8 cellular contexts compared by ENCODE assay signal in the genomic region with DNA sequence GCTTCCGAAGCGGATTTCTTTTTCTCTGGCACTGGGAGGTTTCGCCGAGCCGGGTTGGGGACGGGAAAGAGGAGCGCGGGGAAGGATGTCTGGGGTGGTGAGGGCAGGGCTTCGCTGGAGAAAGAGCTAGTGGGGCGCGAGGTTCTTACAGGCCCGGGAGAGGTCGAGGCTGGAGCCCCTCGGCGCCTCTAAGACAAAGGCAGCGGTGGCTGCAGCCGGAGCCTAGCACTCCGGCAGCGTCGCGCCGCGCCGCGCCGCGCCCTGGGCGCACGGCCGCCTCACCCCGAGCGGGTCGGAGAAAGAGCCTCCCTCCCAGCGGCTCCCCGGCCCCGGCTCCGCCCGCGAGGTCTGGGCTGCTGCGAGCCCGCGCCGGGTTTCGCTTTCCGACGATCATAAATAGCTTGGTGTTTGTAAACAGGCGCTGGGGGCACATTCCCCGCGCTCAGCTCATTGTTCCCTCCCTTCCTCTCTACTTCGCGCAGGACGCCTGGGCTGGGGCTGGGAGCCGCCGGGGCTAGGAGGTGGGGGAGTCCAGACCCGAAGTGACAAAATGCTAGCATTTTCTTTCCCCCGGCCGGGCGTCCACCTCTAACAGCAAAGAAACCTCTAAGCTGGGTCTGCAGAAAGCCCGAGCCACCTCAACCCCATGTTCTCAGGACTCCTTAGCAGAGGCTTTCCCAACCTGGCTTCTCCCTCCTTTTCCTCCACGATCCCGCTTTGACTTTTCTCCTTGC. TPM values are rescaled to one million over a fixed set of nuclear protein-coding genes. Genes with fewer than 3 reads are reported as not detected.
DNase-seq lines count a peak whose midpoint lies in the region; ATAC-seq and TF ChIP-seq lines count a peak whose summit lies in the region.

No MANE protein-coding gene starts in this region.

- no peaks in the 10 kb centered on the region for H3K36me3 Mint-ChIP-seq in activated CD4-positive, alpha-beta T cell treated with anti-CD3 and anti-CD28 coated beads for 36 hours (ENCODE audit: low read depth)

- ATAC-seq in activated CD4-positive, alpha-beta T cell treated with anti-CD3 and anti-CD28 coated beads for 36 hours = peak; percentile 34
- peak; percentile 56 for ATAC-seq in HG03280 (IDR thresholded peaks at IDR 0.05; ENCODE audit: unreplicated experiment)
- peak; percentile 52 for ATAC-seq in left lung
- ATAC-seq in stimulated activated naive CD8-positive, alpha-beta T cell treated with anti-CD3 and anti-CD28 coated beads, Interleukin-15, amount 100 ng/mL, for 72 hours = peak; percentile 48

- H3K27me3 Mint-ChIP-seq in activated CD4-positive, alpha-beta T cell treated with anti-CD3 and anti-CD28 coated beads for 36 hours = peaks cover 71% of the 10 kb centered on the region
- H3K27me3 Mint-ChIP-seq in stimulated activated naive CD8-positive, alpha-beta T cell treated with anti-CD3 and anti-CD28 coated beads, Interleukin-15, amount 100 ng/mL, for 72 hours = peaks cover 94% of the 10 kb centered on the region

- BruUV-seq in OCI-LY7 (replicated peaks; lab: Mats Ljungman, UMichigan) = no TSS peak

- no peaks in the 10 kb centered on the region for H4K20me1 ChIP-seq in OCI-LY7 (ENCODE audit: insufficient read depth, low read length)

- no peaks in the 10 kb centered on the region for H3K9me3 Mint-ChIP-seq in activated CD4-positive, alpha-beta T cell treated with anti-CD3 and anti-CD28 coated beads for 36 hours (ENCODE audit: low read depth)
- H3K9me3 Mint-ChIP-seq in stimulated activated naive CD8-positive, alpha-beta T cell treated with anti-CD3 and anti-CD28 coated beads, Interleukin-15, amount 100 ng/mL, for 72 hours = no peaks in the 10 kb centered on the region

- peaks cover 25% of the 10 kb centered on the region for H3K4me1 ChIP-seq in OCI-LY7 (ENCODE audit: insufficient read depth, low read length, poor library complexity, severe bottlenecking)
- H3K4me1 ChIP-seq in left lung = peaks cover 5 to 27% of the 10 kb centered on the region in 2 donors

- TF ChIP-seq CTCF in OCI-LY7 (conservative IDR thresholded peaks at IDR 0.05; ENCODE audit: low read length) (no peak), coronary artery (IDR thresholded peaks at IDR 0.05) (no peak), left lung (IDR thresholded peaks at IDR 0.05) (no peak)

- H3K4me1 Mint-ChIP-seq in activated CD4-positive, alpha-beta T cell treated with anti-CD3 and anti-CD28 coated beads for 36 hours = peaks cover 28% of the 10 kb centered on the region
- peaks cover 37% of the 10 kb centered on the region for H3K4me1 Mint-ChIP-seq in stimulated activated naive CD8-positive, alpha-beta T cell treated with anti-CD3 and anti-CD28 coated beads, Interleukin-15, amount 100 ng/mL, for 72 hours

- no peaks in the 10 kb centered on the region for H3K36me3 ChIP-seq in OCI-LY7 (ENCODE audit: insufficient read depth, low read length)
- H3K36me3 ChIP-seq in left lung = no peaks in the 10 kb centered on the region

- H3K79me2 ChIP-seq in OCI-LY7 (ENCODE audit: insufficient read depth, low read depth, low read length) = no peaks in the 10 kb centered on the region

- DNase-seq in activated CD4-positive, alpha-beta T cell treated with anti-CD3 and anti-CD28 coated beads for 36 hours = peak; percentile 36
- no peak for DNase-seq in activated CD4-positive, alpha-beta T cell treated with anti-CD3 and anti-CD28 coated beads for 4 hours
- DNase-seq in OCI-LY7 (ENCODE audit: low spot score) = peak; percentile 72
- DNase-seq in coronary artery (ENCODE audit: low spot score) = no peak
- peak; percentile 58 to 79 for DNase-seq in left lung
- peak in 1 of 2 donors; percentile 13 for DNase-seq in stimulated activated naive CD8-positive, alpha-beta T cell treated with anti-CD3 and anti-CD28 coated beads, Interleukin-15, amount 100 ng/mL, for 72 hours
- no peak for DNase-seq in GF-D8 (lab: John Stamatoyannopoulos, UW)

- no peak overlapping the region for H3K27ac Mint-ChIP-seq in activated CD4-positive, alpha-beta T cell treated with anti-CD3 and anti-CD28 coated beads for 36 hours
- H3K27ac Mint-ChIP-seq in stimulated activated naive CD8-positive, alpha-beta T cell treated with anti-CD3 and anti-CD28 coated beads, Interleukin-15, amount 100 ng/mL, for 72 hours = no peak overlapping the region

- intact Hi-C loops in activated CD4-positive, alpha-beta T cell treated with anti-CD3 and anti-CD28 coated beads for 36 hours (cut with DNase I, micrococcal nuclease) = loop anchor here in 1 of 2 experiments (2.0 kb wide), 1 partner anchor 149 kb away; no protein-coding TSS in a partner anchor
- intact Hi-C loops in OCI-LY7 (cut with micrococcal nuclease; ENCODE audit: unreplicated experiment) = loop anchor here (2.0 to 10.0 kb wide), 5 partner anchors 131 to 1601 kb away; no protein-coding TSS in a partner anchor
- intact Hi-C loops in left lung (cut with DNase I) = loop anchor here in 1 of 2 donors (10.0 kb wide), 1 partner anchor 141 kb away; no protein-coding TSS in a partner anchor

- H3K4me2 ChIP-seq in OCI-LY7 (ENCODE audit: low read length) = peak overlapping the region; percentile 93

- peak overlapping the region; percentile 99 for H2AFZ ChIP-seq in OCI-LY7 (ENCODE audit: low read length)

- H3K4me3 Mint-ChIP-seq in activated CD4-positive, alpha-beta T cell treated with anti-CD3 and anti-CD28 coated beads for 36 hours = peak overlapping the region; percentile 65
- H3K4me3 Mint-ChIP-seq in stimulated activated naive CD8-positive, alpha-beta T cell treated with anti-CD3 and anti-CD28 coated beads, Interleukin-15, amount 100 ng/mL, for 72 hours = peak overlapping the region; percentile 87 to 89

- H3K9me2 ChIP-seq in OCI-LY7 (ENCODE audit: insufficient read depth, low read length) = no peaks in the 10 kb centered on the region

- CTCF ChIA-PET in activated CD4-positive, alpha-beta T cell treated with anti-CD3 and anti-CD28 coated beads for 36 hours (lab: Charles Lee) = interaction anchor here (0.6 kb wide), 1 partner anchor 77 kb away, joined by 6 read pairs; no protein-coding TSS in a partner anchor
- CTCF ChIA-PET in OCI-LY7 (lab: Charles Lee; ENCODE audit: unreplicated experiment) = no interaction called here

- H3K27me3 ChIP-seq in left lung = peaks cover 30 to 100% of the 10 kb centered on the region in 2 donors

- peak overlapping the region; percentile 60 for H3K27ac ChIP-seq in OCI-LY7 (ENCODE audit: low read depth, low read length, poor library complexity, severe bottlenecking)
- peak overlapping the region; percentile 76 to 93 for H3K27ac ChIP-seq in coronary artery
- H3K27ac ChIP-seq in left lung = peak overlapping the region; percentile 84 to 95

- H3K4me3 ChIP-seq in OCI-LY7 (ENCODE audit: low read depth, low read length, poor library complexity, severe bottlenecking) (peak overlapping the region; percentile 77), coronary artery (peak overlapping the region; percentile 95), left lung (peak overlapping the region; percentile 52 to 56)

- H3K9me3 ChIP-seq in OCI-LY7 (ENCODE audit: low read length) = no peaks in the 10 kb centered on the region
- H3K9me3 ChIP-seq in left lung = no peaks in the 10 kb centered on the region

- POLR2A ChIA-PET in activated CD4-positive, alpha-beta T cell treated with anti-CD3 and anti-CD28 coated beads for 36 hours (lab: Charles Lee) = no interaction called here
- POLR2A ChIA-PET in OCI-LY7 (lab: Charles Lee) = interaction anchor here (0.5 to 1.3 kb wide), 2 partner anchors 34 to 1226 kb away, joined by 3 read pairs; no protein-coding TSS in a partner anchor

RNA-seq across cellular contexts. Expression of gene MEIS1, which starts 0.8 kb away (rescaled TPM):
- total RNA-seq in activated CD4-positive, alpha-beta T cell treated with anti-CD3 and anti-CD28 coated beads for 36 hours = not detected
- 5.4 and 14.3 TPM in 2 replicates for total RNA-seq in OCI-LY7 (2014; rRNA removed; shearing (Covaris generic))
- 6.1 and 7.3 TPM in 2 replicates for total RNA-seq in OCI-LY7 (2022)
- 10 to 100 TPM; 54.3 to 57.6 TPM for total RNA-seq in left lung

Comparison
In these comparisons a context has a peak if more than half of its experiments do, and no peak if none do; other contexts are left out.
1. DNase-seq: peak in activated CD4-positive, alpha-beta T cell treated with anti-CD3 and anti-CD28 coated beads for 36 hours (single experiment), OCI-LY7 (single experiment) and left lung (2 of 2); none in activated CD4-positive, alpha-beta T cell treated with anti-CD3 and anti-CD28 coated beads for 4 hours (0 of 2), coronary artery (single experiment) and GF-D8 (single experiment).
2. Peak in every context shown above with its lines, with median percentiles within 50 percentile points of each other: ATAC-seq, H3K27ac ChIP-seq and H3K4me3 ChIP-seq.